Comparison of ENCODE assay signal across 13 cellular contexts in genomic region chr14:32230695-32231280, GRCh38. TPM values are rescaled to one million over a fixed set of nuclear protein-coding genes. Genes with fewer than 3 reads are reported as not detected.
DNase-seq lines count a peak whose midpoint lies in the region; ATAC-seq and TF ChIP-seq lines count a peak whose summit lies in the region.
"Had no signal": no experiment of that assay in that cellular context is flagged by ENCODE, and none has a peak within 500 bp of the region (broad histone marks: within the 10 kb centered on the region; RNA-seq: fewer than 3 reads in every experiment).

No MANE protein-coding gene starts in this region.

- peaks cover 40% of the 10 kb centered on the region for H3K4me1 Mint-ChIP-seq in Calu3 (ENCODE audit: low read depth, unreplicated experiment)
- H3K4me1 Mint-ChIP-seq in activated naive CD8-positive, alpha-beta T cell treated with anti-CD3 and anti-CD28 coated beads, Interleukin-2, amount 50 U/mL, for 24 hours = peaks cover 5% of the 10 kb centered on the region
- H3K4me1 Mint-ChIP-seq: B cell had no signal

- ATAC-seq in left lung = peak; percentile 30
- no peak for ATAC-seq in activated naive CD8-positive, alpha-beta T cell treated with anti-CD3 and anti-CD28 coated beads, Interleukin-2, amount 50 U/mL, for 24 hours
- ATAC-seq in HG03196 (IDR thresholded peaks at IDR 0.05; ENCODE audit: unreplicated experiment) = no peak

- H3K9me3 Mint-ChIP-seq in Calu3 (ENCODE audit: low read depth, unreplicated experiment) = no peaks in the 10 kb centered on the region
- no peaks in the 10 kb centered on the region for H3K9me3 Mint-ChIP-seq in activated naive CD8-positive, alpha-beta T cell treated with anti-CD3 and anti-CD28 coated beads, Interleukin-2, amount 50 U/mL, for 24 hours

- H3K27me3 ChIP-seq in ACC112 (ENCODE audit: insufficient read depth, low read length) (no peaks in the 10 kb centered on the region), endocrine pancreas (ENCODE audit: control insufficient read depth, insufficient read depth, low read length) (no peaks in the 10 kb centered on the region), left lung (no peaks in the 10 kb centered on the region)
- H3K27me3 ChIP-seq: esophagus squamous epithelium had no signal

- H3K79me2 ChIP-seq in ACC112 (ENCODE audit: control insufficient read depth, insufficient read depth, low read length, unreplicated experiment) = no peaks in the 10 kb centered on the region

- H3K9me3 ChIP-seq in endocrine pancreas (ENCODE audit: control insufficient read depth, low read length) = no peaks in the 10 kb centered on the region
- no peaks in the 10 kb centered on the region for H3K9me3 ChIP-seq in left lung
- H3K9me3 ChIP-seq: esophagus squamous epithelium had no signal

- H3K36me3 Mint-ChIP-seq in Calu3 (ENCODE audit: insufficient read depth, unreplicated experiment) = no peaks in the 10 kb centered on the region
- no peaks in the 10 kb centered on the region for H3K36me3 Mint-ChIP-seq in activated naive CD8-positive, alpha-beta T cell treated with anti-CD3 and anti-CD28 coated beads, Interleukin-2, amount 50 U/mL, for 24 hours (ENCODE audit: low read depth)

- TF ChIP-seq CTCF in left lung (IDR thresholded peaks at IDR 0.05) = no peak
- TF ChIP-seq CTCF in Calu3 (IDR thresholded peaks at IDR 0.05; ENCODE audit: unreplicated experiment) = no peak

- intact Hi-C loops in left lung (cut with DNase I) (no loop called here), Calu3 (cut with micrococcal nuclease; ENCODE audit: unreplicated experiment) (loop anchor here (5.0 kb wide), 1 partner anchor 158 kb away; no protein-coding TSS in a partner anchor)

- DNase-seq in M059J (ENCODE audit: low read depth) (peak; percentile 86), left lung (no peak), Calu3 (no peak), NCI-H128 (lab: John Stamatoyannopoulos, UW; ENCODE audit: unreplicated experiment) (no peak)
- DNase-seq in activated naive CD8-positive, alpha-beta T cell treated with anti-CD3 and anti-CD28 coated beads, Interleukin-2, amount 50 U/mL, for 24 hours = no peak
- DNase-seq: esophagus squamous epithelium, H7, Karpas-422, NCI-H510A had no signal

- peaks cover 23% of the 10 kb centered on the region for H3K4me1 ChIP-seq in ACC112 (ENCODE audit: control insufficient read depth, insufficient read depth, low read length, unreplicated experiment)
- H3K4me1 ChIP-seq in endocrine pancreas (ENCODE audit: control insufficient read depth, insufficient read depth, low read length) = peaks cover 27% of the 10 kb centered on the region
- peaks cover 0 to 4% of the 10 kb centered on the region in 2 donors for H3K4me1 ChIP-seq in left lung

- no peak overlapping the region for H3K4me3 Mint-ChIP-seq in Calu3 (ENCODE audit: low read depth, unreplicated experiment)
- no peak overlapping the region for H3K4me3 Mint-ChIP-seq in activated naive CD8-positive, alpha-beta T cell treated with anti-CD3 and anti-CD28 coated beads, Interleukin-2, amount 50 U/mL, for 24 hours
- H3K4me3 Mint-ChIP-seq: B cell had no signal

- BruUV-seq in Calu3 (replicated peaks; lab: Mats Ljungman, UMichigan) = no TSS peak

- no peak overlapping the region for H3K27ac Mint-ChIP-seq in Calu3 (ENCODE audit: unreplicated experiment)
- H3K27ac Mint-ChIP-seq in activated naive CD8-positive, alpha-beta T cell treated with anti-CD3 and anti-CD28 coated beads, Interleukin-2, amount 50 U/mL, for 24 hours = no peak overlapping the region
- H3K27ac Mint-ChIP-seq: B cell had no signal

- CTCF ChIA-PET in Calu3 (lab: Charles Lee) = no interaction called here

- H3K27me3 Mint-ChIP-seq in Calu3 (ENCODE audit: unreplicated experiment) = peaks cover 36% of the 10 kb centered on the region
- H3K27me3 Mint-ChIP-seq in activated naive CD8-positive, alpha-beta T cell treated with anti-CD3 and anti-CD28 coated beads, Interleukin-2, amount 50 U/mL, for 24 hours = no peaks in the 10 kb centered on the region

- peak overlapping the region; percentile 20; the same call in 1 of the 2 replicates for H3K4me3 ChIP-seq in ACC112 (ENCODE audit: low read depth, low read length)
- H3K4me3 ChIP-seq in endocrine pancreas (ENCODE audit: control insufficient read depth, insufficient read depth, low read length) = no peak overlapping the region
- no peak overlapping the region for H3K4me3 ChIP-seq in left lung
- H3K4me3 ChIP-seq: esophagus squamous epithelium had no signal

- H2AFZ ChIP-seq in ACC112 (ENCODE audit: low read length, unreplicated experiment) = no peak overlapping the region

- peak overlapping the region; percentile 45 for H3K9ac ChIP-seq in endocrine pancreas (ENCODE audit: control insufficient read depth, insufficient read depth, low read length)

- H3K27ac ChIP-seq in ACC112 (ENCODE audit: low read depth, low read length) (peak overlapping the region; percentile 71), left lung (no peak overlapping the region)
- H3K27ac ChIP-seq: esophagus squamous epithelium had no signal

- H3K36me3 ChIP-seq in ACC112 (ENCODE audit: insufficient read depth, low read length) = no peaks in the 10 kb centered on the region
- no peaks in the 10 kb centered on the region for H3K36me3 ChIP-seq in endocrine pancreas (ENCODE audit: control insufficient read depth, insufficient read depth, low read length)
- H3K36me3 ChIP-seq in left lung = no peaks in the 10 kb centered on the region
- H3K36me3 ChIP-seq: esophagus squamous epithelium had no signal

RNA-seq across cellular contexts. Expression of gene RNU6-8, which starts 27.7 kb away (rescaled TPM):
- not detected in 2 replicates for total RNA-seq in M059J (2014; rRNA removed; shearing (Covaris generic))
- total RNA-seq in left lung = not detected
- not detected in 2 replicates for total RNA-seq in Calu3 (2022)
- total RNA-seq: B cell, esophagus squamous epithelium, H7 had no signal

RNA-seq across cellular contexts. Expression of gene RNU6-7, which starts 28.9 kb away (rescaled TPM):
- total RNA-seq in M059J (2014; rRNA removed; shearing (Covaris generic)) = not detected in 2 replicates
- total RNA-seq in left lung (not detected), Calu3 (2022) (not detected in 2 replicates)
- total RNA-seq: B cell, esophagus squamous epithelium, H7 had no signal
